ENCODE assay signal across 23 cellular contexts in genomic region chr6:35178012-35178411, GRCh38. TPM values are rescaled to one million over a fixed set of nuclear protein-coding genes. Genes with fewer than 3 reads are reported as not detected.
"Had no signal": no experiment of that assay in that cellular context is flagged by ENCODE, and none has a peak within 500 bp of the region (broad histone marks: within the 10 kb centered on the region; RNA-seq: fewer than 3 reads in every experiment).

No MANE protein-coding gene starts in this region.

- H3K4me3 ChIP-seq: esophagus muscularis mucosa, gastrocnemius medialis, ovary, prostate gland, right atrium auricular region, spleen, testis had no signal

- H3K4me1 Mint-ChIP-seq: activated T-helper 17 cell treated with anti-CD3 and anti-CD28 coated beads, Interleukin-2, amount 50 U/mL, for 72 hours had no signal

- H3K4me3 Mint-ChIP-seq: activated CD4-positive, alpha-beta T cell treated with anti-CD3 and anti-CD28 coated beads, Interleukin-2, amount 10 ng/mL, durations not matched to agents 7 days and 5 days; activated CD8-positive, alpha-beta T cell treated with anti-CD3 and anti-CD28 coated beads for 36 hours; activated T-helper 17 cell treated with anti-CD3 and anti-CD28 coated beads, Interleukin-2, amount 50 U/mL, for 72 hours; effector memory CD8-positive, alpha-beta T cell; naive thymus-derived CD8-positive, alpha-beta T cell had no signal

- H3K4me1 ChIP-seq: prostate gland, testis had no signal

- H3K36me3 Mint-ChIP-seq: activated naive CD4-positive, alpha-beta T cell treated with anti-CD3 and anti-CD28 coated beads, Interleukin-2, amount 50 U/mL, for 72 hours; naive thymus-derived CD8-positive, alpha-beta T cell had no signal

- H3K27ac ChIP-seq: esophagus muscularis mucosa, gastrocnemius medialis, ovary, prostate gland, right atrium auricular region, spleen, testis, WERI-Rb-1 had no signal

- H3K9me3 Mint-ChIP-seq: activated CD4-positive, alpha-beta T cell treated with anti-CD3 and anti-CD28 coated beads, Interleukin-2, amount 10 ng/mL, durations not matched to agents 7 days and 5 days; activated CD8-positive, alpha-beta T cell treated with anti-CD3 and anti-CD28 coated beads for 36 hours; activated naive CD4-positive, alpha-beta T cell treated with anti-CD3 and anti-CD28 coated beads, Interleukin-2, amount 50 U/mL, for 72 hours; activated T-helper 17 cell treated with anti-CD3 and anti-CD28 coated beads, Interleukin-2, amount 50 U/mL, for 72 hours; effector memory CD8-positive, alpha-beta T cell; naive thymus-derived CD8-positive, alpha-beta T cell had no signal

- H3K9me3 ChIP-seq: esophagus muscularis mucosa, gastrocnemius medialis, ovary, prostate gland, right atrium auricular region, spleen, testis had no signal

- H3K27me3 ChIP-seq: esophagus muscularis mucosa, ovary, right atrium auricular region, testis had no signal

- H3K27ac Mint-ChIP-seq: activated CD4-positive, alpha-beta T cell treated with anti-CD3 and anti-CD28 coated beads, Interleukin-2, amount 10 ng/mL, durations not matched to agents 7 days and 5 days; activated CD8-positive, alpha-beta T cell treated with anti-CD3 and anti-CD28 coated beads for 36 hours; activated naive CD4-positive, alpha-beta T cell treated with anti-CD3 and anti-CD28 coated beads, Interleukin-2, amount 50 U/mL, for 72 hours; activated T-helper 17 cell treated with anti-CD3 and anti-CD28 coated beads, Interleukin-2, amount 50 U/mL, for 72 hours; effector memory CD8-positive, alpha-beta T cell; naive thymus-derived CD8-positive, alpha-beta T cell had no signal

- ATAC-seq: activated CD8-positive, alpha-beta T cell treated with anti-CD3 and anti-CD28 coated beads for 36 hours; activated naive CD4-positive, alpha-beta T cell treated with anti-CD3 and anti-CD28 coated beads, Interleukin-2, amount 50 U/mL, for 72 hours; activated T-helper 17 cell treated with anti-CD3 and anti-CD28 coated beads, Interleukin-2, amount 50 U/mL, for 72 hours; effector memory CD8-positive, alpha-beta T cell; gastrocnemius medialis; naive thymus-derived CD8-positive, alpha-beta T cell had no signal

- DNase-seq: activated CD4-positive, alpha-beta T cell treated with anti-CD3 and anti-CD28 coated beads, Interleukin-2, amount 10 ng/mL, durations not matched to agents 7 days and 5 days; activated CD4-positive, CD25-positive, alpha-beta regulatory T cell treated with anti-CD3 and anti-CD28 coated beads, Interleukin-2, amount 50 U/mL, for 72 hours; activated CD8-positive, alpha-beta T cell treated with anti-CD3 and anti-CD28 coated beads for 36 hours; activated T-cell treated with anti-CD3 and anti-CD28 coated beads, Interleukin-2, amount 50 U/mL, for 1 hour; aorta; central memory CD4-positive, alpha-beta T cell; effector memory CD8-positive, alpha-beta T cell; gastrocnemius medialis; hippocampal formation; mesenchymal stem cell; naive thymus-derived CD8-positive, alpha-beta T cell; ovary; spleen; stimulated activated CD4-positive, alpha-beta T cell treated with anti-CD3 and anti-CD28 coated beads, Interleukin-4, amount 100 ng/mL, for 1 hour; stimulated activated naive CD4-positive, alpha-beta T cell; T-helper 1 cell; testis; WERI-Rb-1 had no signal

- H3K36me3 ChIP-seq: esophagus muscularis mucosa, gastrocnemius medialis, ovary, prostate gland, right atrium auricular region, spleen, WERI-Rb-1 had no signal

RNA-seq across cellular contexts. Expression of gene SCUBE3, which starts 35.7 kb away (rescaled TPM):
- total RNA-seq: activated CD4-positive, alpha-beta T cell treated with anti-CD3 and anti-CD28 coated beads, Interleukin-2, amount 10 ng/mL, durations not matched to agents 7 days and 5 days; activated CD8-positive, alpha-beta T cell treated with anti-CD3 and anti-CD28 coated beads for 36 hours had no signal

RNA-seq across cellular contexts. Expression of gene TCP11, which starts 36.9 kb away (rescaled TPM):
- total RNA-seq: activated CD4-positive, alpha-beta T cell treated with anti-CD3 and anti-CD28 coated beads, Interleukin-2, amount 10 ng/mL, durations not matched to agents 7 days and 5 days; activated CD8-positive, alpha-beta T cell treated with anti-CD3 and anti-CD28 coated beads for 36 hours; activated naive CD4-positive, alpha-beta T cell treated with anti-CD3 and anti-CD28 coated beads, Interleukin-2, amount 50 U/mL, for 72 hours; activated T-helper 17 cell treated with anti-CD3 and anti-CD28 coated beads, Interleukin-2, amount 50 U/mL, for 72 hours; naive thymus-derived CD8-positive, alpha-beta T cell; right atrium auricular region; spleen had no signal
- polyA plus RNA-seq: aorta; naive thymus-derived CD8-positive, alpha-beta T cell; spleen had no signal
